ENCODE assay signal across 8 cellular contexts in the genomic region with DNA sequence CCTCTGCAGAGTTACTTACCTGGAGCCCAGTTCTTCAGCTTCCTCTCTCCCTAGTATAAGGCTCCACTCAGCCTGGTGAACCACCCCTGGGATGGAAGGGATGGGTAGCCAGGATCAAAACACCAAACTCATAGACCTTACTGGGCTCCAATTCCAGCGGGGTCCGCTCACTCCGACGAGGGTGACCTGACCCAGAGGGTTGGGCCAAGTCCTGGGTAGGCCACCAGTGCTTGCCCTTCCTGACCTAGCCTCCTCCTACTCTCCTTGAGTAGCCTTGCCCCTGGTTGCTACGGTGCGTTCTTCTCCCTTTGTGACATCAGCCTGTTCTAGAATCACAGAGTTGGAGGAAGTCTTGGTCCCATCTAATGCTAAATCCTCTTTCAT. TPM values are rescaled to one million over a fixed set of nuclear protein-coding genes. Genes with fewer than 3 reads are reported as not detected.
A peak's percentile ranks its signal among the peaks of the same experiment; 100 is the strongest.
DNase-seq lines count a peak whose midpoint lies in the region; ATAC-seq, FAIRE-seq and TF ChIP-seq lines count a peak whose summit lies in the region.

No MANE protein-coding gene starts in this region.

- no peak overlapping the region for H3K27ac ChIP-seq in Karpas-422 (ENCODE audit: low read length)
- H3K27ac ChIP-seq in pancreas = peak overlapping the region in 1 of 4 donors; percentile 45

- H3K27ac Mint-ChIP-seq in effector memory CD8-positive, alpha-beta T cell = peak overlapping the region; percentile 97 to 99
- H3K27ac Mint-ChIP-seq in endothelial cell (ENCODE audit: unreplicated experiment) = no peak overlapping the region

- H4K20me1 ChIP-seq in Karpas-422 (ENCODE audit: insufficient read depth, low read depth, low read length) = no peaks in the 10 kb centered on the region

- no peaks in the 10 kb centered on the region for H3K27me3 ChIP-seq in Karpas-422 (ENCODE audit: low read length)
- H3K27me3 ChIP-seq in pancreas = no peaks in the 10 kb centered on the region
- no peaks in the 10 kb centered on the region for H3K27me3 ChIP-seq in BE2C

- H3K4me1 Mint-ChIP-seq in effector memory CD8-positive, alpha-beta T cell (ENCODE audit: low read depth in 2 of 2) = peaks cover 48 to 65% of the 10 kb centered on the region in 2 donors
- peaks cover 3% of the 10 kb centered on the region for H3K4me1 Mint-ChIP-seq in endothelial cell (ENCODE audit: unreplicated experiment)

- no peaks in the 10 kb centered on the region for H3K9me2 ChIP-seq in Karpas-422 (replicated peaks; ENCODE audit: insufficient read depth, low read length)

- no peaks in the 10 kb centered on the region for H3K79me2 ChIP-seq in Karpas-422 (ENCODE audit: low read length)

- 84 to 90% methylated on average over 6 of the region's 6 CpGs for WGBS in pancreas, 2 donors

- H3K9me3 Mint-ChIP-seq in effector memory CD8-positive, alpha-beta T cell = no peaks in the 10 kb centered on the region
- H3K9me3 Mint-ChIP-seq in endothelial cell (ENCODE audit: unreplicated experiment) = no peaks in the 10 kb centered on the region

- H3K4me1 ChIP-seq in Karpas-422 (ENCODE audit: low read length) (peaks cover 9% of the 10 kb centered on the region), pancreas (peaks cover 0 to 3% (median 0%) of the 10 kb centered on the region in 3 donors), BE2C (no peaks in the 10 kb centered on the region)

- no peak overlapping the region for H3K9ac ChIP-seq in Karpas-422 (ENCODE audit: low read length)

- ATAC-seq in effector memory CD8-positive, alpha-beta T cell (replicated peaks) = peak; percentile 2
- peak in 3 of 4 donors; percentile 5 to 16 (median 14) for ATAC-seq in pancreas

- H2AFZ ChIP-seq in Karpas-422 (ENCODE audit: low read length) = 0 out of 2 replicates have a peak overlapping the region, but pooled peaks have one; percentile 67

- intact Hi-C loops in pancreas (cut with DNase I) = loop anchor here in 1 of 3 donors (10.0 kb wide), 1 partner anchor 97 kb away; no protein-coding TSS in a partner anchor
- intact Hi-C loops in posterior vena cava (cut with DNase I) = no loop called here

- no peak for FAIRE-seq in pancreas (lab: Jason Lieb, UNC)

- peaks cover 51% of the 10 kb centered on the region for H3K36me3 Mint-ChIP-seq in effector memory CD8-positive, alpha-beta T cell (ENCODE audit: insufficient read depth)
- no peaks in the 10 kb centered on the region for H3K36me3 Mint-ChIP-seq in endothelial cell (ENCODE audit: low read depth, unreplicated experiment)

- no peak for TF ChIP-seq CTCF in pancreas (IDR thresholded peaks at IDR 0.05)
- TF ChIP-seq CTCF in BE2C (IDR thresholded peaks at IDR 0.05; ENCODE audit: low read depth, low read length) = no peak
- no peak for TF ChIP-seq CTCF in endothelial cell (IDR thresholded peaks at IDR 0.05; ENCODE audit: unreplicated experiment)

- peak overlapping the region; percentile 79 for H3K4me2 ChIP-seq in Karpas-422 (ENCODE audit: low read depth, low read length, poor library complexity, severe bottlenecking)

- peak overlapping the region; percentile 69; the same call in 1 of the 2 replicates for H3K4me3 ChIP-seq in GM08714 (ENCODE audit: low read length)
- H3K4me3 ChIP-seq in Karpas-422 (ENCODE audit: low read length) = peak overlapping the region; percentile 63; the same call in 1 of the 2 replicates
- H3K4me3 ChIP-seq in pancreas = peak overlapping the region in 2 of 4 donors; percentile 50 to 57
- H3K4me3 ChIP-seq in BE2C (ENCODE audit: low read depth, low read length) = no peak overlapping the region

- peak overlapping the region; percentile 80 to 92 for H3K4me3 Mint-ChIP-seq in effector memory CD8-positive, alpha-beta T cell
- no peak overlapping the region for H3K4me3 Mint-ChIP-seq in endothelial cell (ENCODE audit: unreplicated experiment)

- H3K36me3 ChIP-seq in Karpas-422 (ENCODE audit: insufficient read depth, low read length) = no peaks in the 10 kb centered on the region
- no peaks in the 10 kb centered on the region for H3K36me3 ChIP-seq in pancreas
- H3K36me3 ChIP-seq in BE2C = no peaks in the 10 kb centered on the region

- H3K9me3 ChIP-seq in Karpas-422 (ENCODE audit: low read length) = no peaks in the 10 kb centered on the region
- no peaks in the 10 kb centered on the region for H3K9me3 ChIP-seq in pancreas
- H3K9me3 ChIP-seq in BE2C = no peaks in the 10 kb centered on the region

- DNase-seq in Karpas-422 (no peak), pancreas (peak in 2 of 6 donors; percentile 53 to 55), BE2C (no peak), glomerular visceral epithelial cell (ENCODE audit: extremely low spot score) (no peak), posterior vena cava (ENCODE audit: low spot score) (no peak), endothelial cell (ENCODE audit: low spot score) (no peak)
- DNase-seq in effector memory CD8-positive, alpha-beta T cell = no peak

- no peaks in the 10 kb centered on the region for H3K27me3 Mint-ChIP-seq in effector memory CD8-positive, alpha-beta T cell
- no peaks in the 10 kb centered on the region for H3K27me3 Mint-ChIP-seq in endothelial cell (ENCODE audit: unreplicated experiment)

RNA-seq across cellular contexts. Expression of a gene that starts 0.5 kb away (rescaled TPM):
- total RNA-seq in Karpas-422 (2014; rRNA removed; shearing (Covaris generic); ENCODE audit: low replicate concordance) = not detected in 2 replicates
- total RNA-seq in pancreas = 1 to 10 TPM in 5 of 6 donors, under 1 TPM in 1; 0.60 to 2.5 (median 1.4) TPM
- polyA plus RNA-seq in pancreas = 1 to 10 TPM; 2.0 to 6.4 TPM
- 0.57 TPM for polyA plus RNA-seq in BE2C (2012; ENCODE audit: insufficient read depth, insufficient read length, low read depth)
- total RNA-seq in posterior vena cava = 1 to 10 TPM; 2.2 to 2.5 TPM
- total RNA-seq in endothelial cell (ENCODE audit: unreplicated experiment) = 1.1 TPM
